Comparison of ENCODE assay signal across 1 cellular context in the genomic region with DNA sequence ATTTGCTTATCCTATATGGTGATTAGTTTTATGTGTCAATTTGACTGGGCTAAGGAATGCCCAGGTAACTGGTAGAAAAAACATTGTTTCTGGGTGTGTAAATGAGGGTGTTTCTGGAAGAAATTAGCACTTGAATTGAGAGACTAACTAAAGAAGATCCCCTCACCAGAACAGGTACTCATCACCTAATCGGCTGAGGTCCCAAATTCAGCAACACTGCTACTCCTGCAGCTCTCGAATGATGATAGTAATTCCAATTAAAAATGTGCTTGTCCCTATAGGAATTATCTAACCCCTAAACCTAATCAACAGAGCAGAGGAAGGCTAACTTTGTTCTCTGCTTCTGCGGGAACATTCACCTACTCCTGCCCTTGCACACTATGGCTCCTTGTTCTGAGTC.
TF ChIP-seq lines count a peak whose summit lies in the region.

No MANE protein-coding gene starts in this region.

TF ChIP-seq in WTC11, 78 proteins besides CTCF, POLR2A, EP300 and RAD21:
- no peak for TF ChIP-seq SMAD3 (CRISPR knock-in tag; IDR thresholded peaks at IDR 0.05; ENCODE audit: borderline replicate concordance)
- TF ChIP-seq, protein P1, sequence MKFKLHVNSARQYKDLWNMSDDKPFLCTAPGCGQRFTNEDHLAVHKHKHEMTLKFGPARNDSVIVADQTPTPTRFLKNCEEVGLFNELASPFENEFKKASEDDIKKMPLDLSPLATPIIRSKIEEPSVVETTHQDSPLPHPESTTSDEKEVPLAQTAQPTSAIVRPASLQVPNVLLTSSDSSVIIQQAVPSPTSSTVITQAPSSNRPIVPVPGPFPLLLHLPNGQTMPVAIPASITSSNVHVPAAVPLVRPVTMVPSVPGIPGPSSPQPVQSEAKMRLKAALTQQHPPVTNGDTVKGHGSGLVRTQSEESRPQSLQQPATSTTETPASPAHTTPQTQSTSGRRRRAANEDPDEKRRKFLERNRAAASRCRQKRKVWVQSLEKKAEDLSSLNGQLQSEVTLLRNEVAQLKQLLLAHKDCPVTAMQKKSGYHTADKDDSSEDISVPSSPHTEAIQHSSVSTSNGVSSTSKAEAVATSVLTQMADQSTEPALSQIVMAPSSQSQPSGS (CRISPR knock-in tag; IDR thresholded peaks at IDR 0.05; ENCODE audit: borderline replicate concordance, low read depth): no peak
- TF ChIP-seq, protein P2, sequence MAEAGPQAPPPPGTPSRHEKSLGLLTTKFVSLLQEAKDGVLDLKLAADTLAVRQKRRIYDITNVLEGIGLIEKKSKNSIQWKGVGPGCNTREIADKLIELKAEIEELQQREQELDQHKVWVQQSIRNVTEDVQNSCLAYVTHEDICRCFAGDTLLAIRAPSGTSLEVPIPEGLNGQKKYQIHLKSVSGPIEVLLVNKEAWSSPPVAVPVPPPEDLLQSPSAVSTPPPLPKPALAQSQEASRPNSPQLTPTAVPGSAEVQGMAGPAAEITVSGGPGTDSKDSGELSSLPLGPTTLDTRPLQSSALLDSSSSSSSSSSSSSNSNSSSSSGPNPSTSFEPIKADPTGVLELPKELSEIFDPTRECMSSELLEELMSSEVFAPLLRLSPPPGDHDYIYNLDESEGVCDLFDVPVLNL (CRISPR knock-in tag; IDR thresholded peaks at IDR 0.05; ENCODE audit: borderline replicate concordance, low read depth): no peak
- TF ChIP-seq, protein P3, sequence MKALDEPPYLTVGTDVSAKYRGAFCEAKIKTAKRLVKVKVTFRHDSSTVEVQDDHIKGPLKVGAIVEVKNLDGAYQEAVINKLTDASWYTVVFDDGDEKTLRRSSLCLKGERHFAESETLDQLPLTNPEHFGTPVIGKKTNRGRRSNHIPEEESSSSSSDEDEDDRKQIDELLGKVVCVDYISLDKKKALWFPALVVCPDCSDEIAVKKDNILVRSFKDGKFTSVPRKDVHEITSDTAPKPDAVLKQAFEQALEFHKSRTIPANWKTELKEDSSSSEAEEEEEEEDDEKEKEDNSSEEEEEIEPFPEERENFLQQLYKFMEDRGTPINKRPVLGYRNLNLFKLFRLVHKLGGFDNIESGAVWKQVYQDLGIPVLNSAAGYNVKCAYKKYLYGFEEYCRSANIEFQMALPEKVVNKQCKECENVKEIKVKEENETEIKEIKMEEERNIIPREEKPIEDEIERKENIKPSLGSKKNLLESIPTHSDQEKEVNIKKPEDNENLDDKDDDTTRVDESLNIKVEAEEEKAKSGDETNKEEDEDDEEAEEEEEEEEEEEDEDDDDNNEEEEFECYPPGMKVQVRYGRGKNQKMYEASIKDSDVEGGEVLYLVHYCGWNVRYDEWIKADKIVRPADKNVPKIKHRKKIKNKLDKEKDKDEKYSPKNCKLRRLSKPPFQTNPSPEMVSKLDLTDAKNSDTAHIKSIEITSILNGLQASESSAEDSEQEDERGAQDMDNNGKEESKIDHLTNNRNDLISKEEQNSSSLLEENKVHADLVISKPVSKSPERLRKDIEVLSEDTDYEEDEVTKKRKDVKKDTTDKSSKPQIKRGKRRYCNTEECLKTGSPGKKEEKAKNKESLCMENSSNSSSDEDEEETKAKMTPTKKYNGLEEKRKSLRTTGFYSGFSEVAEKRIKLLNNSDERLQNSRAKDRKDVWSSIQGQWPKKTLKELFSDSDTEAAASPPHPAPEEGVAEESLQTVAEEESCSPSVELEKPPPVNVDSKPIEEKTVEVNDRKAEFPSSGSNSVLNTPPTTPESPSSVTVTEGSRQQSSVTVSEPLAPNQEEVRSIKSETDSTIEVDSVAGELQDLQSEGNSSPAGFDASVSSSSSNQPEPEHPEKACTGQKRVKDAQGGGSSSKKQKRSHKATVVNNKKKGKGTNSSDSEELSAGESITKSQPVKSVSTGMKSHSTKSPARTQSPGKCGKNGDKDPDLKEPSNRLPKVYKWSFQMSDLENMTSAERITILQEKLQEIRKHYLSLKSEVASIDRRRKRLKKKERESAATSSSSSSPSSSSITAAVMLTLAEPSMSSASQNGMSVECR (CRISPR knock-in tag; IDR thresholded peaks at IDR 0.05; ENCODE audit: borderline replicate concordance): no peak
- TF ChIP-seq KAT7 (CRISPR knock-in tag; IDR thresholded peaks at IDR 0.05; ENCODE audit: borderline replicate concordance): no peak
- TF ChIP-seq GTF2I (CRISPR knock-in tag; conservative IDR thresholded peaks at IDR 0.05): no peak
- TF ChIP-seq, protein P4, sequence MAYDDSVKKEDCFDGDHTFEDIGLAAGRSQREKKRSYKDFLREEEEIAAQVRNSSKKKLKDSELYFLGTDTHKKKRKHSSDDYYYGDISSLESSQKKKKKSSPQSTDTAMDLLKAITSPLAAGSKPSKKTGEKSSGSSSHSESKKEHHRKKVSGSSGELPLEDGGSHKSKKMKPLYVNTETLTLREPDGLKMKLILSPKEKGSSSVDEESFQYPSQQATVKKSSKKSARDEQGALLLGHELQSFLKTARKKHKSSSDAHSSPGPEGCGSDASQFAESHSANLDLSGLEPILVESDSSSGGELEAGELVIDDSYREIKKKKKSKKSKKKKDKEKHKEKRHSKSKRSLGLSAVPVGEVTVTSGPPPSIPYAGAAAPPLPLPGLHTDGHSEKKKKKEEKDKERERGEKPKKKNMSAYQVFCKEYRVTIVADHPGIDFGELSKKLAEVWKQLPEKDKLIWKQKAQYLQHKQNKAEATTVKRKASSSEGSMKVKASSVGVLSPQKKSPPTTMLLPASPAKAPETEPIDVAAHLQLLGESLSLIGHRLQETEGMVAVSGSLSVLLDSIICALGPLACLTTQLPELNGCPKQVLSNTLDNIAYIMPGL (CRISPR knock-in tag; IDR thresholded peaks at IDR 0.05): no peak
- TF ChIP-seq PRRX2 (CRISPR knock-in tag; IDR thresholded peaks at IDR 0.05): no peak
- no peak for TF ChIP-seq GRHL2 (CRISPR knock-in tag; IDR thresholded peaks at IDR 0.05; ENCODE audit: insufficient replicate concordance, severe bottlenecking)
- no peak for TF ChIP-seq ATF1 (CRISPR knock-in tag; IDR thresholded peaks at IDR 0.05)
- TF ChIP-seq CREM (CRISPR knock-in tag; IDR thresholded peaks at IDR 0.05): no peak
- no peak for TF ChIP-seq NFE2L1 (CRISPR knock-in tag; IDR thresholded peaks at IDR 0.05)
- no peak for TF ChIP-seq NFYB (CRISPR knock-in tag; conservative IDR thresholded peaks at IDR 0.05; ENCODE audit: low read depth)
- TF ChIP-seq, protein P5, sequence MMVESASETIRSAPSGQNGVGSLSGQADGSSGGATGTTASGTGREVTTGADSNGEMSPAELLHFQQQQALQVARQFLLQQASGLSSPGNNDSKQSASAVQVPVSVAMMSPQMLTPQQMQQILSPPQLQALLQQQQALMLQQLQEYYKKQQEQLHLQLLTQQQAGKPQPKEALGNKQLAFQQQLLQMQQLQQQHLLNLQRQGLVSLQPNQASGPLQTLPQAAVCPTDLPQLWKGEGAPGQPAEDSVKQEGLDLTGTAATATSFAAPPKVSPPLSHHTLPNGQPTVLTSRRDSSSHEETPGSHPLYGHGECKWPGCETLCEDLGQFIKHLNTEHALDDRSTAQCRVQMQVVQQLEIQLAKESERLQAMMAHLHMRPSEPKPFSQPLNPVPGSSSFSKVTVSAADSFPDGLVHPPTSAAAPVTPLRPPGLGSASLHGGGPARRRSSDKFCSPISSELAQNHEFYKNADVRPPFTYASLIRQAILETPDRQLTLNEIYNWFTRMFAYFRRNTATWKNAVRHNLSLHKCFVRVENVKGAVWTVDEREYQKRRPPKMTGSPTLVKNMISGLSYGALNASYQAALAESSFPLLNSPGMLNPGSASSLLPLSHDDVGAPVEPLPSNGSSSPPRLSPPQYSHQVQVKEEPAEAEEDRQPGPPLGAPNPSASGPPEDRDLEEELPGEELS (CRISPR knock-in tag; IDR thresholded peaks at IDR 0.05): no peak
- TF ChIP-seq, protein P6, sequence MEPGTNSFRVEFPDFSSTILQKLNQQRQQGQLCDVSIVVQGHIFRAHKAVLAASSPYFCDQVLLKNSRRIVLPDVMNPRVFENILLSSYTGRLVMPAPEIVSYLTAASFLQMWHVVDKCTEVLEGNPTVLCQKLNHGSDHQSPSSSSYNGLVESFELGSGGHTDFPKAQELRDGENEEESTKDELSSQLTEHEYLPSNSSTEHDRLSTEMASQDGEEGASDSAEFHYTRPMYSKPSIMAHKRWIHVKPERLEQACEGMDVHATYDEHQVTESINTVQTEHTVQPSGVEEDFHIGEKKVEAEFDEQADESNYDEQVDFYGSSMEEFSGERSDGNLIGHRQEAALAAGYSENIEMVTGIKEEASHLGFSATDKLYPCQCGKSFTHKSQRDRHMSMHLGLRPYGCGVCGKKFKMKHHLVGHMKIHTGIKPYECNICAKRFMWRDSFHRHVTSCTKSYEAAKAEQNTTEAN (CRISPR knock-in tag; IDR thresholded peaks at IDR 0.05): no peak
- no peak for TF ChIP-seq CBFB (CRISPR knock-in tag; IDR thresholded peaks at IDR 0.05; ENCODE audit: low read depth)
- TF ChIP-seq SMAD4 (CRISPR knock-in tag; IDR thresholded peaks at IDR 0.05): no peak
- TF ChIP-seq EMX1 (CRISPR knock-in tag; IDR thresholded peaks at IDR 0.05): no peak
